ENCODE assay signal across 16 cellular contexts in the genomic region with DNA sequence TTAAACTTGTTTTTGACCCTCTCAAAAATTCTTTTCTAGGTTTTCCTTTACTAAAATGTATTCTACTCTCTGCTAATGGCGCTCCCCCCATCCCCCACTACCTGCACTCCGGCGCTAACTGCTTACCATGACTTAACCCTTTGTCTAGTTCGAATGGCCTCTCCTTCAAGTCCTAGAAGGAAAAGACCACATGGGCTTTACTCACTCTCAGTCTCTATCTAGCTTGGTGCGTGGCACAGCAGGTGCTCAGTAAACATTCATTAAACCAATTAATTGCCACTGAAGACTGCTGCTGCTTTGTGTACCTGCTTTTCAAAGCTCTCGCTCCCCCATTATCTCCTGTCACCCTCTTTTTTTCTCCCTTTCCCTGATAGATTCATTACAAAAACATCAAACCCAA.
"Had no signal": no experiment of that assay in that cellular context is flagged by ENCODE, and none has a peak within 500 bp of the region (broad histone marks: within the 10 kb centered on the region; RNA-seq: fewer than 3 reads in every experiment).

No MANE protein-coding gene starts in this region.

- H3K4me1 ChIP-seq: ascending aorta, lower lobe of right lung had no signal

- H3K27me3 ChIP-seq: ascending aorta had no signal

- FAIRE-seq: bronchial epithelial cell, endothelial cell of umbilical vein, small intestine, urothelium cell line had no signal

- H3K4me3 ChIP-seq: ascending aorta, heart right ventricle, lower lobe of right lung had no signal

- H3K9me3 ChIP-seq: ascending aorta, heart right ventricle, lower lobe of right lung had no signal

- H3K36me3 ChIP-seq: ascending aorta, heart right ventricle, lower lobe of right lung had no signal

- DNase-seq: activated CD4-positive, alpha-beta T cell treated with anti-CD3 and anti-CD28 coated beads for 36 hours; activated CD8-positive, alpha-beta T cell treated with anti-CD3 and anti-CD28 coated beads, Interleukin-2, amount 10 ng/mL, durations not matched to agents 7 days and 5 days; activated naive CD4-positive, alpha-beta T cell; foreskin melanocyte; heart right ventricle; left cardiac atrium; lower lobe of right lung; naive B cell; right cardiac atrium; small intestine; T1000 had no signal

- H3K27ac ChIP-seq: ascending aorta, heart right ventricle, lower lobe of right lung, VCaP had no signal
